ENCODE assay signal across 12 cellular contexts in the genomic region with DNA sequence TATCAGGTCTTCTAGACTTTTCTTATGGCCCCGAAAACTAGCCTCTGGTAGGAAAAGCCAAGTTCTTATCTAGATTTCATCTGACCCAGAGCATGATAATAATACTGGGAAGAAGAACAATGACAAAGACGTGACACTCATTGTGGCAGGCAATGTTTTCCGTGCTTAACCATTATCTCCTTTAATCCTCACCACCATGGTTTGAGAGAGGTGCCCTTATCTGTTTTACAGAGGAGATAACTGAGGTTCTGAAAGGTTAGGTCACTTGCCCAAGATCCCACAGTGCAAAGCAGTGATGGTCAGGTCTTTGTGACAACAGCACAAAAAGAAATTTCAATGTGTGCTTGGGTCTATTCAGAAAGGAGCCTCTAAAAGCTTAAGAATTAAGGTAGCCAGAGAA.
DNase-seq lines count a peak whose midpoint lies in the region; ATAC-seq and TF ChIP-seq lines count a peak whose summit lies in the region.
"Had no signal": no experiment of that assay in that cellular context is flagged by ENCODE, and none has a peak within 500 bp of the region (broad histone marks: within the 10 kb centered on the region; RNA-seq: fewer than 3 reads in every experiment).

No MANE protein-coding gene starts in this region.

- TF ChIP-seq POLR2A in esophagus muscularis mucosa (IDR thresholded peaks at IDR 0.05; ENCODE audit: low read depth): no peak

- no peak overlapping the region for H3K9ac ChIP-seq in HUES48 (ENCODE audit: low read depth, low read length)
- H3K9ac ChIP-seq: GM23248 had no signal

- H3K4me1 ChIP-seq in HUES48 (ENCODE audit: control insufficient read depth, insufficient read depth, low read length) (no peaks in the 10 kb centered on the region; the same call in 1 of the 2 replicates), esophagus muscularis mucosa (peaks cover 0 to 48% (median 33%) of the 10 kb centered on the region in 4 donors), thoracic aorta (ENCODE audit: control insufficient read depth in 1 of 2, low read depth in 2 of 2) (no peaks in the 10 kb centered on the region)
- H3K4me1 ChIP-seq: A549, HAP-1 had no signal

- 91% methylated on average over 3 of the region's 3 CpGs for WGBS in esophagus muscularis mucosa

- no peaks in the 10 kb centered on the region for H3K9me3 ChIP-seq in HUES48 (ENCODE audit: control insufficient read depth, insufficient read depth, low read length)
- H3K9me3 ChIP-seq in esophagus muscularis mucosa: no peaks in the 10 kb centered on the region
- H3K9me3 ChIP-seq in thoracic aorta: no peaks in the 10 kb centered on the region
- H3K9me3 ChIP-seq: A549, BE2C, HAP-1 had no signal

- TF ChIP-seq CTCF in C4-2B (conservative IDR thresholded peaks at IDR 0.05): peak; percentile 20
- TF ChIP-seq CTCF in esophagus muscularis mucosa (IDR thresholded peaks at IDR 0.05): no peak
- no peak for TF ChIP-seq CTCF in thoracic aorta (IDR thresholded peaks at IDR 0.05)

- DNase-seq in esophagus muscularis mucosa (ENCODE audit: extremely low spot score): peak; percentile 81
- no peak for DNase-seq in thoracic aorta (ENCODE audit: low spot score)
- no peak for DNase-seq in epidermal melanocyte (ENCODE audit: insufficient read length, low spot score)
- DNase-seq in activated T-cell treated with anti-CD3 and anti-CD28 coated beads, Interleukin-2, amount 50 U/mL, for 48 hours: no peak
- DNase-seq in activated CD4-positive, alpha-beta T cell treated with anti-CD3 and anti-CD28 coated beads for 1 hour: no peak
- DNase-seq: BE2C; CD8-positive, alpha-beta memory T cell; GM23248 had no signal

- ATAC-seq in thoracic aorta (ENCODE audit: insufficient number of reproducible peaks, low FRiP score, low read depth): no peak
- ATAC-seq: A549 had no signal

- intact Hi-C loops in esophagus muscularis mucosa (cut with DNase I): loop anchor here (5.0 kb wide), 1 partner anchor 168 kb away; no protein-coding TSS in a partner anchor

- H3K27ac ChIP-seq in C4-2B (no peak overlapping the region), HUES48 (ENCODE audit: low read depth, low read length) (peak overlapping the region; percentile 21), esophagus muscularis mucosa (replicated peaks in 1 of 4) (peak overlapping the region; percentile 9 to 69 (median 59)), thoracic aorta (peak overlapping the region; percentile 19 to 27)
- H3K27ac ChIP-seq: A549, GM23248 had no signal

- no peak overlapping the region for H3K4me3 ChIP-seq in HUES48 (ENCODE audit: low read depth, low read length)
- no peak overlapping the region for H3K4me3 ChIP-seq in esophagus muscularis mucosa
- H3K4me3 ChIP-seq in thoracic aorta: no peak overlapping the region
- H3K4me3 ChIP-seq: A549, GM23248, HAP-1 had no signal

- H3K27me3 ChIP-seq in HUES48 (ENCODE audit: control insufficient read depth, insufficient read depth, low read length): no peaks in the 10 kb centered on the region
- no peaks in the 10 kb centered on the region for H3K27me3 ChIP-seq in esophagus muscularis mucosa
- H3K27me3 ChIP-seq in thoracic aorta (replicated peaks; ENCODE audit: insufficient read depth): no peaks in the 10 kb centered on the region
- H3K27me3 ChIP-seq: BE2C had no signal

- TF ChIP-seq EP300 in esophagus muscularis mucosa (IDR thresholded peaks at IDR 0.05): no peak

- H3K36me3 ChIP-seq in HUES48 (ENCODE audit: control insufficient read depth, insufficient read depth, low read length) (peaks cover 96% of the 10 kb centered on the region), esophagus muscularis mucosa (peaks cover 43 to 80% (median 63%) of the 10 kb centered on the region in 4 donors), thoracic aorta (peaks cover 59% of the 10 kb centered on the region)
- H3K36me3 ChIP-seq: HAP-1 had no signal
